In genomic region chr14:74514471-74514932, GRCh38 we compare ENCODE assay signal across 10 cellular contexts. TPM values are rescaled to one million over a fixed set of nuclear protein-coding genes. Genes with fewer than 3 reads are reported as not detected.
DNase-seq lines count a peak whose midpoint lies in the region; ATAC-seq and TF ChIP-seq lines count a peak whose summit lies in the region.
"Had no signal": no experiment of that assay in that cellular context is flagged by ENCODE, and none has a peak within 500 bp of the region (broad histone marks: within the 10 kb centered on the region; RNA-seq: fewer than 3 reads in every experiment).

No MANE protein-coding gene starts in this region.

- TF ChIP-seq CTCF in AG09309 (IDR thresholded peaks at IDR 0.05; ENCODE audit: control insufficient read depth, insufficient read depth, low read depth, low read length, missing control alignments) (no peak), ascending aorta (IDR thresholded peaks at IDR 0.05) (no peak), lower lobe of right lung (IDR thresholded peaks at IDR 0.05) (no peak), WERI-Rb-1 (IDR thresholded peaks at IDR 0.05; ENCODE audit: low read depth, low read length) (no peak)

- H3K27me3 Mint-ChIP-seq in activated naive CD8-positive, alpha-beta T cell treated with anti-CD3 and anti-CD28 coated beads, Interleukin-2, amount 50 U/mL, for 24 hours: peaks cover 23% of the 10 kb centered on the region

- peaks cover 10% of the 10 kb centered on the region for H3K4me1 Mint-ChIP-seq in activated naive CD8-positive, alpha-beta T cell treated with anti-CD3 and anti-CD28 coated beads, Interleukin-2, amount 50 U/mL, for 24 hours

- H3K27me3 ChIP-seq in ascending aorta: no peaks in the 10 kb centered on the region
- H3K27me3 ChIP-seq in lower lobe of right lung (ENCODE audit: low read depth): no peaks in the 10 kb centered on the region
- H3K27me3 ChIP-seq in WERI-Rb-1 (ENCODE audit: insufficient read depth, low read depth, severe bottlenecking): no peaks in the 10 kb centered on the region

- H3K36me3 Mint-ChIP-seq in activated naive CD8-positive, alpha-beta T cell treated with anti-CD3 and anti-CD28 coated beads, Interleukin-2, amount 50 U/mL, for 24 hours (ENCODE audit: low read depth): no peaks in the 10 kb centered on the region

- H3K4me3 Mint-ChIP-seq in activated naive CD8-positive, alpha-beta T cell treated with anti-CD3 and anti-CD28 coated beads, Interleukin-2, amount 50 U/mL, for 24 hours: no peak overlapping the region

- H3K4me3 ChIP-seq in AG09309 (ENCODE audit: control insufficient read depth, low read depth, low read length): no peak overlapping the region
- peak overlapping the region in 1 of 2 donors; percentile 1 for H3K4me3 ChIP-seq in ascending aorta
- H3K4me3 ChIP-seq in lower lobe of right lung: peak overlapping the region; percentile 31
- H3K4me3 ChIP-seq in WERI-Rb-1 (ENCODE audit: low read depth, low read length): no peak overlapping the region

- DNase-seq in AG09309 (ENCODE audit: low read depth) (peak; percentile 61), HCEC 1CT (peak; percentile 33), ascending aorta (ENCODE audit: low spot score in 2 of 2) (peak; percentile 42 to 82), lower lobe of right lung (peak; percentile 83), WERI-Rb-1 (no peak)
- DNase-seq in activated CD4-positive, CD25-positive, alpha-beta regulatory T cell treated with anti-CD3 and anti-CD28 coated beads, Interleukin-2, amount 50 U/mL, for 72 hours: no peak
- DNase-seq in activated naive CD8-positive, alpha-beta T cell treated with anti-CD3 and anti-CD28 coated beads, Interleukin-2, amount 50 U/mL, for 24 hours: no peak
- DNase-seq: foreskin fibroblast, NCI-H2029 treated with DMSO at 0.1 percent for 48 hours had no signal

- H3K36me3 ChIP-seq in ascending aorta: peaks cover 45 to 52% of the 10 kb centered on the region in 2 donors
- H3K36me3 ChIP-seq in lower lobe of right lung: peaks cover 8% of the 10 kb centered on the region
- H3K36me3 ChIP-seq in WERI-Rb-1: no peaks in the 10 kb centered on the region

- H3K27ac Mint-ChIP-seq in activated naive CD8-positive, alpha-beta T cell treated with anti-CD3 and anti-CD28 coated beads, Interleukin-2, amount 50 U/mL, for 24 hours: no peak overlapping the region

- H3K9me3 ChIP-seq in ascending aorta: no peaks in the 10 kb centered on the region
- H3K9me3 ChIP-seq in lower lobe of right lung: no peaks in the 10 kb centered on the region
- H3K9me3 ChIP-seq in WERI-Rb-1 (ENCODE audit: severe bottlenecking): no peaks in the 10 kb centered on the region

- peaks cover 5 to 39% of the 10 kb centered on the region in 2 donors for H3K4me1 ChIP-seq in ascending aorta
- H3K4me1 ChIP-seq in lower lobe of right lung: peaks cover 17% of the 10 kb centered on the region

- no peaks in the 10 kb centered on the region for H3K9me3 Mint-ChIP-seq in activated naive CD8-positive, alpha-beta T cell treated with anti-CD3 and anti-CD28 coated beads, Interleukin-2, amount 50 U/mL, for 24 hours

- H3K27ac ChIP-seq in ascending aorta (peak overlapping the region; percentile 78 to 82), lower lobe of right lung (peak overlapping the region; percentile 74), WERI-Rb-1 (no peak overlapping the region)

- ATAC-seq in lower lobe of right lung (peak; percentile 29 to 81), GM19455 (IDR thresholded peaks at IDR 0.05; ENCODE audit: unreplicated experiment) (no peak)
- ATAC-seq in activated naive CD8-positive, alpha-beta T cell treated with anti-CD3 and anti-CD28 coated beads, Interleukin-2, amount 50 U/mL, for 24 hours: no peak

- intact Hi-C loops in ascending aorta (cut with DNase I) (loop anchor here (5.0 kb wide), 1 partner anchor 33 kb away; no protein-coding TSS in a partner anchor), lower lobe of right lung (cut with DNase I) (no loop called here)

RNA-seq across cellular contexts. Expression of gene ISCA2, which starts 20.9 kb away (rescaled TPM):
- total RNA-seq in ascending aorta (10.0 TPM), lower lobe of right lung (23.4 TPM)

RNA-seq across cellular contexts. Expression of gene NPC2, which starts 21.4 kb away (rescaled TPM):
- 324 TPM for total RNA-seq in ascending aorta
- 670 TPM for total RNA-seq in lower lobe of right lung

Comparison
In these comparisons a context has a peak if more than half of its experiments do, and no peak if none do; other contexts are left out.
1. DNase-seq: peak in AG09309 (single experiment), HCEC 1CT (single experiment), ascending aorta (2 of 2) and lower lobe of right lung (single experiment); none in WERI-Rb-1 (single experiment), activated CD4-positive, CD25-positive, alpha-beta regulatory T cell treated with anti-CD3 and anti-CD28 coated beads, Interleukin-2, amount 50 U/mL, for 72 hours (single experiment) and activated naive CD8-positive, alpha-beta T cell treated with anti-CD3 and anti-CD28 coated beads, Interleukin-2, amount 50 U/mL, for 24 hours (single experiment).
2. ATAC-seq: peak in lower lobe of right lung (2 of 2); none in GM19455 (single experiment) and activated naive CD8-positive, alpha-beta T cell treated with anti-CD3 and anti-CD28 coated beads, Interleukin-2, amount 50 U/mL, for 24 hours (single experiment).